Comparison of ENCODE assay signal across 24 cellular contexts in the genomic region with DNA sequence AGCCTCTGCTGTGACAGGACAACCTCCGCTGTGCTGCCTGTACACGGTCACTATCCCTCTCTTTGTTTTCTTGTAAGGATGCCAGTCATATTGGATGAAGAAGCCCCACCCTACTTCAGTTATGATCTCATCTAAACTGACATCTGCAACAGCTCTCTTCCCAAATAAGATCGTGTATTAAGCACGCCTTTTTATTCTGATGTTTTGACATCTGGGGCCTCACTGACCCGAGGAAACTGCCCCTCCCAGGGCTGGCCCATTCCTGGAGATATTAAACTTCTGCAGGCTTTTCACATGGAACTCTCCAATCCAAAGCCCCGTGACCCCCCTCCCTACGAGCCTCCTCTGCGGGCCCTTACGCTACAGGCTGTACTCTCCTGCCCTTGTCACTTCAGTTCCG.
A peak's percentile ranks its signal among the peaks of the same experiment; 100 is the strongest.
DNase-seq lines count a peak whose midpoint lies in the region; ATAC-seq and TF ChIP-seq lines count a peak whose summit lies in the region.
"Had no signal": no experiment of that assay in that cellular context is flagged by ENCODE, and none has a peak within 500 bp of the region (broad histone marks: within the 10 kb centered on the region; RNA-seq: fewer than 3 reads in every experiment).

No MANE protein-coding gene starts in this region.

- H3K27me3 Mint-ChIP-seq in GM23338 (ENCODE audit: insufficient read depth, low read depth, poor library complexity) = peaks cover 3% of the 10 kb centered on the region

- H3K79me2 ChIP-seq in GM23338 (replicated peaks; ENCODE audit: insufficient read depth) = no peaks in the 10 kb centered on the region

- 0 out of 2 replicates have a peak overlapping the region, but pooled peaks have one; percentile 19 for H3K27ac Mint-ChIP-seq in GM23338
- H3K27ac Mint-ChIP-seq: CD14-positive monocyte had no signal

- H3K27me3 ChIP-seq in GM23338 (ENCODE audit: insufficient read depth) = no peaks in the 10 kb centered on the region
- H3K27me3 ChIP-seq in gastroesophageal sphincter = no peaks in the 10 kb centered on the region
- no peaks in the 10 kb centered on the region for H3K27me3 ChIP-seq in suprapubic skin
- H3K27me3 ChIP-seq: BE2C, MG63 had no signal

- 50 to 74% methylated on average over 6 to 10 of the region's 10 CpGs for WGBS in gastroesophageal sphincter (ENCODE audit: low coverage in 1 of 2), 2 donors
- WGBS in suprapubic skin = 78% methylated on average over 10 of the region's 10 CpGs

- H2AFZ ChIP-seq in GM23338 = no peak overlapping the region

- no peaks in the 10 kb centered on the region for H3F3A ChIP-seq in GM23338 (replicated peaks; ENCODE audit: low read depth)

- H3K9me2 ChIP-seq in GM23338 (ENCODE audit: insufficient read depth) = no peaks in the 10 kb centered on the region; the same call in 1 of the 2 replicates

- no peak for TF ChIP-seq POLR2A in gastroesophageal sphincter (IDR thresholded peaks at IDR 0.05)
- no peak for TF ChIP-seq POLR2A in suprapubic skin (IDR thresholded peaks at IDR 0.05)

- H3K36me3 ChIP-seq in GM23338 (ENCODE audit: insufficient read depth) (no peaks in the 10 kb centered on the region), gastroesophageal sphincter (peaks cover 0 to 73% of the 10 kb centered on the region in 2 donors), suprapubic skin (peaks cover 50% of the 10 kb centered on the region)
- H3K36me3 ChIP-seq: MG63 had no signal

- DNase-seq in AG20443 (ENCODE audit: low spot score) (peak; percentile 20), GM23338 (ENCODE audit: low spot score) (no peak), suprapubic skin (ENCODE audit: low spot score in 2 of 2) (no peak), SHP77 (lab: John Stamatoyannopoulos, UW) (no peak), NCI-H2171 (lab: John Stamatoyannopoulos, UW) (no peak)
- DNase-seq: BE2C; Calu3; DMS79 treated with DMSO at 0.1 percent for 48 hours; GF-D8; H7; KG1; MG63; NCI-H1105 treated with DMSO at 0.1 percent for 48 hours; NCI-H146; NCI-H1930; NCI-H2107; NCI-H446; NCI-H524 treated with DMSO at 0.1 percent for 48 hours; NCI-H82; NK-92 treated with Interleukin-12 subunit alpha and Interleukin-12 subunit beta, amount 100 ng/mL, for 24 hours; PC-3 had no signal

- H3K9me3 ChIP-seq in gastroesophageal sphincter = no peaks in the 10 kb centered on the region
- H3K9me3 ChIP-seq in suprapubic skin = no peaks in the 10 kb centered on the region
- H3K9me3 ChIP-seq: BE2C, MG63 had no signal

- H3K4me1 ChIP-seq in GM23338 (ENCODE audit: insufficient read depth) = peaks cover 10% of the 10 kb centered on the region
- peaks cover 0 to 54% (median 4%) of the 10 kb centered on the region in 3 donors for H3K4me1 ChIP-seq in gastroesophageal sphincter
- H3K4me1 ChIP-seq in suprapubic skin = no peaks in the 10 kb centered on the region

- peaks cover 21% of the 10 kb centered on the region for H3K4me1 Mint-ChIP-seq in GM23338
- H3K4me1 Mint-ChIP-seq: CD14-positive monocyte had no signal

- TF ChIP-seq EP300 in gastroesophageal sphincter (IDR thresholded peaks at IDR 0.05) = no peak
- no peak for TF ChIP-seq EP300 in suprapubic skin (IDR thresholded peaks at IDR 0.05)

- H3K27ac ChIP-seq in GM23338 (ENCODE audit: low read depth) = no peak overlapping the region
- peak overlapping the region in 1 of 4 donors; percentile 13 for H3K27ac ChIP-seq in gastroesophageal sphincter
- H3K27ac ChIP-seq in suprapubic skin = peak overlapping the region; percentile 24

- no peak overlapping the region for H3K4me2 ChIP-seq in GM23338

- ATAC-seq in GM23338 (no peak), gastroesophageal sphincter (peak; percentile 42), GM18519 (IDR thresholded peaks at IDR 0.05; ENCODE audit: low FRiP score, unreplicated experiment) (no peak)
- ATAC-seq: PC-3 had no signal

- no peak for TF ChIP-seq CTCF in GM23338 (conservative IDR thresholded peaks at IDR 0.05; ENCODE audit: low read depth in 2 of 2)
- no peak for TF ChIP-seq CTCF in gastroesophageal sphincter (IDR thresholded peaks at IDR 0.05)
- no peak for TF ChIP-seq CTCF in suprapubic skin (IDR thresholded peaks at IDR 0.05)

- H3K36me3 Mint-ChIP-seq in GM23338 (ENCODE audit: low read depth) = no peaks in the 10 kb centered on the region; the same call in 2 of the 3 replicates

- no peaks in the 10 kb centered on the region for H4K20me1 ChIP-seq in GM23338 (replicated peaks; ENCODE audit: insufficient read depth)

- H3K9me3 Mint-ChIP-seq in GM23338 = no peaks in the 10 kb centered on the region
- H3K9me3 Mint-ChIP-seq: CD14-positive monocyte had no signal

- no peak overlapping the region for H3K4me3 Mint-ChIP-seq in GM23338
- H3K4me3 Mint-ChIP-seq: CD14-positive monocyte had no signal

- H3K4me3 ChIP-seq in GM23338 (no peak overlapping the region), gastroesophageal sphincter (no peak overlapping the region), suprapubic skin (no peak overlapping the region)
- H3K4me3 ChIP-seq: MG63 had no signal

TF ChIP-seq in GM23338, 12 proteins besides CTCF, POLR2A, EP300 and RAD21:
- TF ChIP-seq POLR2AphosphoS5 (IDR thresholded peaks at IDR 0.05; ENCODE audit: low read depth) (no peak), ZNF114 (CRISPR knock-in tag; IDR thresholded peaks at IDR 0.05) (no peak), STAT1 (IDR thresholded peaks at IDR 0.05; ENCODE audit: unreplicated experiment) (no peak)
